In the genomic region with DNA sequence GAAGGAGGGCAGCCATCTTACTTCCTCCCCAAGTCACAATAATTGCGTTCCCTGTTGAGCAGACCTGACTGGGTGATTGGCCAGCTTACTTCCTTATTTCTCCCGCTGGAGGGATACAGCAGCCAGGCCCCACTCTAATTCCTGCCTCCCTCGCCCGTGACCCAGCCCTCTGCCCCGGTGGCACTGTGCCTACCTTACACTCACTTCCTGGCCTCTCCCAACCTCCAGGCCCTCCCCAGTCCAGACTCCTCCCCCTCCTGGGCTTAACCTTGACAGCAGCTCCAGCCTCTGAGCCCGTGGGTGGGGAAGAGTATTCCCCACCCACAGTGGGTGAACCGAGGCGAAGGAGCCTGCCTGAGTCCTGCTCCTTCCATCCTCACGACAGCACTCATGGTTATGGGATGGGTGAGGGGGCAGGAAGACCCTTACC, we compare ENCODE assay signal across 1 cellular context.
TF ChIP-seq lines count a peak whose summit lies in the region.

No MANE protein-coding gene starts in this region.

TF ChIP-seq in GM12878, 131 proteins besides CTCF, POLR2A, EP300 and RAD21:
- TF ChIP-seq IKZF1 (conservative IDR thresholded peaks at IDR 0.05), result peak; percentile 65
- 0 out of 2 replicates have a peak, but pooled peaks have one; percentile 15 for TF ChIP-seq WRNIP1 (IDR thresholded peaks at IDR 0.05; ENCODE audit: borderline replicate concordance, low read depth, low read length)
- peak in 1 of 2 experiments; percentile 3; a peak in 1 of 4 replicates for TF ChIP-seq BHLHE40 (IDR thresholded peaks at IDR 0.05; ENCODE audit: borderline replicate concordance in 1 of 2, low read depth in 2 of 2, low read length in 1 of 2)
- TF ChIP-seq PAX8 (IDR thresholded peaks at IDR 0.05), result no peak
- TF ChIP-seq IKZF2 (IDR thresholded peaks at IDR 0.05), result peak; percentile 15 to 57; a peak in 2 of 4 replicates
- TF ChIP-seq NFXL1 (IDR thresholded peaks at IDR 0.05; ENCODE audit: borderline replicate concordance), result no peak
- TF ChIP-seq ZZZ3 (IDR thresholded peaks at IDR 0.05; ENCODE audit: control insufficient read depth, insufficient read length, low read depth), result no peak
- TF ChIP-seq SUZ12 (IDR thresholded peaks at IDR 0.05; ENCODE audit: unreplicated experiment), result no peak
TF ChIP-seq in GM12878: peak in this region for 4.
